ENCODE assay signal across 13 cellular contexts in genomic region chr2:207828361-207829057, GRCh38. TPM values are rescaled to one million over a fixed set of nuclear protein-coding genes. Genes with fewer than 3 reads are reported as not detected.
DNase-seq lines count a peak whose midpoint lies in the region; TF ChIP-seq lines count a peak whose summit lies in the region.
"Had no signal": no experiment of that assay in that cellular context is flagged by ENCODE, and none has a peak within 500 bp of the region (broad histone marks: within the 10 kb centered on the region; RNA-seq: fewer than 3 reads in every experiment).

No MANE protein-coding gene starts in this region.

- H3K27ac ChIP-seq in adrenal gland, result peak overlapping the region in 4 of 5 donors; percentile 68 to 94 (median 80)
- peak overlapping the region; percentile 30 for H3K27ac ChIP-seq in substantia nigra (ENCODE audit: low read depth, low read length, poor library complexity, severe bottlenecking)
- H3K27ac ChIP-seq: skin epidermis had no signal

- H3K4me1 Mint-ChIP-seq in activated CD4-positive, alpha-beta T cell treated with anti-CD3 and anti-CD28 coated beads, Interleukin-2, amount 10 ng/mL, durations not matched to agents 24 days and 14 days, result peaks cover 18% of the 10 kb centered on the region

- no peak for TF ChIP-seq CTCF in adrenal gland (IDR thresholded peaks at IDR 0.05)
- no peak for TF ChIP-seq CTCF in GM13976 (IDR thresholded peaks at IDR 0.05; ENCODE audit: borderline replicate concordance, control extremely low read depth, extremely low read depth, insufficient read depth, missing control alignments)

- peak; percentile 50 for DNase-seq in M059J (ENCODE audit: low read depth)
- DNase-seq in adrenal gland, result peak; percentile 53 to 79 (median 73)
- DNase-seq in islet precursor cell, result peak; percentile 51
- peak in 2 of 49 donors; percentile 10 to 12 for DNase-seq in substantia nigra (lab: John Stamatoyannopoulos, UW)
- DNase-seq in activated effector memory CD4-positive, alpha-beta T cell treated with anti-CD3 and anti-CD28 coated beads, Interleukin-2, amount 50 U/mL, for 16 hours, result no peak
- no peak for DNase-seq in GM13976 (ENCODE audit: low spot score)
- no peak for DNase-seq in activated CD4-positive, alpha-beta T cell treated with anti-CD3 and anti-CD28 coated beads, Interleukin-2, amount 10 ng/mL, durations not matched to agents 24 days and 14 days
- DNase-seq: activated CD4-positive, alpha-beta memory T cell treated with anti-CD3 and anti-CD28 coated beads for 36 hours; activated naive CD4-positive, alpha-beta T cell treated with anti-CD3 and anti-CD28 coated beads, Interleukin-2, amount 10 ng/mL, durations not matched to agents 7 days and 5 days; DMS153; MV-4-11; NCI-H774 had no signal

- no peak overlapping the region for H3K4me3 Mint-ChIP-seq in activated CD4-positive, alpha-beta T cell treated with anti-CD3 and anti-CD28 coated beads, Interleukin-2, amount 10 ng/mL, durations not matched to agents 24 days and 14 days
- H3K4me3 Mint-ChIP-seq: activated CD4-positive, alpha-beta memory T cell treated with anti-CD3 and anti-CD28 coated beads for 36 hours; activated naive CD4-positive, alpha-beta T cell treated with anti-CD3 and anti-CD28 coated beads, Interleukin-2, amount 10 ng/mL, durations not matched to agents 7 days and 5 days had no signal

- no peaks in the 10 kb centered on the region for H3K36me3 Mint-ChIP-seq in activated CD4-positive, alpha-beta T cell treated with anti-CD3 and anti-CD28 coated beads, Interleukin-2, amount 10 ng/mL, durations not matched to agents 24 days and 14 days (ENCODE audit: low read depth)
- H3K36me3 Mint-ChIP-seq: activated naive CD4-positive, alpha-beta T cell treated with anti-CD3 and anti-CD28 coated beads, Interleukin-2, amount 10 ng/mL, durations not matched to agents 7 days and 5 days had no signal

- intact Hi-C loops in adrenal gland (cut with DNase I), result no loop called here
- intact Hi-C loops in activated CD4-positive, alpha-beta T cell treated with anti-CD3 and anti-CD28 coated beads, Interleukin-2, amount 10 ng/mL, durations not matched to agents 24 days and 14 days (cut with micrococcal nuclease), result no loop called here

- peaks cover 0 to 23% of the 10 kb centered on the region in 2 donors for H3K4me1 ChIP-seq in adrenal gland (replicated peaks in 1 of 2)

- H3K27ac Mint-ChIP-seq in activated CD4-positive, alpha-beta T cell treated with anti-CD3 and anti-CD28 coated beads, Interleukin-2, amount 10 ng/mL, durations not matched to agents 24 days and 14 days, result no peak overlapping the region
- H3K27ac Mint-ChIP-seq: activated CD4-positive, alpha-beta memory T cell treated with anti-CD3 and anti-CD28 coated beads for 36 hours; activated naive CD4-positive, alpha-beta T cell treated with anti-CD3 and anti-CD28 coated beads, Interleukin-2, amount 10 ng/mL, durations not matched to agents 7 days and 5 days had no signal

- in situ Hi-C loops in GM13976 (cut with MboI; ENCODE audit: low sequenced_read_pairs, unreplicated experiment), result no loop called here

- no peaks in the 10 kb centered on the region for H3K9me3 ChIP-seq in adrenal gland (replicated peaks in 1 of 3)

- no peaks in the 10 kb centered on the region for H3K9me3 Mint-ChIP-seq in activated CD4-positive, alpha-beta T cell treated with anti-CD3 and anti-CD28 coated beads, Interleukin-2, amount 10 ng/mL, durations not matched to agents 24 days and 14 days
- H3K9me3 Mint-ChIP-seq: activated CD4-positive, alpha-beta memory T cell treated with anti-CD3 and anti-CD28 coated beads for 36 hours; activated naive CD4-positive, alpha-beta T cell treated with anti-CD3 and anti-CD28 coated beads, Interleukin-2, amount 10 ng/mL, durations not matched to agents 7 days and 5 days had no signal

- no peaks in the 10 kb centered on the region for H3K27me3 ChIP-seq in adrenal gland

- H3K36me3 ChIP-seq in adrenal gland (replicated peaks in 1 of 2), result no peaks in the 10 kb centered on the region

- 48 to 63% (median 56%) methylated on average over 12 of the region's 12 CpGs for WGBS in adrenal gland, 4 donors

- H3K4me3 ChIP-seq in adrenal gland, result peak overlapping the region in 1 of 4 donors; percentile 32
- H3K4me3 ChIP-seq: skin epidermis had no signal

- H3K27me3 Mint-ChIP-seq in activated CD4-positive, alpha-beta T cell treated with anti-CD3 and anti-CD28 coated beads, Interleukin-2, amount 10 ng/mL, durations not matched to agents 24 days and 14 days, result no peaks in the 10 kb centered on the region
- H3K27me3 Mint-ChIP-seq: activated CD4-positive, alpha-beta memory T cell treated with anti-CD3 and anti-CD28 coated beads for 36 hours; activated naive CD4-positive, alpha-beta T cell treated with anti-CD3 and anti-CD28 coated beads, Interleukin-2, amount 10 ng/mL, durations not matched to agents 7 days and 5 days had no signal

- peak in 1 of 2 donors; percentile 20 for TF ChIP-seq POLR2A in adrenal gland (IDR thresholded peaks at IDR 0.05)

RNA-seq across cellular contexts. Expression of gene FZD5, which starts 58.8 kb away (rescaled TPM):
- 3.4 and 5.2 TPM in 2 replicates for total RNA-seq in M059J (2014; rRNA removed; shearing (Covaris generic))
- 10 to 100 TPM; 14.6 to 31.0 (median 21.3) TPM for total RNA-seq in adrenal gland
- polyA plus RNA-seq in adrenal gland, result 1 to 10 TPM; 4.2 to 7.1 (median 5.4) TPM
- total RNA-seq in activated CD4-positive, alpha-beta T cell treated with anti-CD3 and anti-CD28 coated beads, Interleukin-2, amount 10 ng/mL, durations not matched to agents 24 days and 14 days, result 0.75 and 1.1 TPM in 2 replicates

Comparison
In these comparisons a context has a peak if more than half of its experiments do, and no peak if none do; other contexts are left out.
1. DNase-seq: peak in M059J (single experiment), adrenal gland (7 of 7) and islet precursor cell (single experiment); none in activated effector memory CD4-positive, alpha-beta T cell treated with anti-CD3 and anti-CD28 coated beads, Interleukin-2, amount 50 U/mL, for 16 hours (single experiment), GM13976 (single experiment) and activated CD4-positive, alpha-beta T cell treated with anti-CD3 and anti-CD28 coated beads, Interleukin-2, amount 10 ng/mL, durations not matched to agents 24 days and 14 days (single experiment).